8 cellular contexts compared by ENCODE assay signal in the genomic region with DNA sequence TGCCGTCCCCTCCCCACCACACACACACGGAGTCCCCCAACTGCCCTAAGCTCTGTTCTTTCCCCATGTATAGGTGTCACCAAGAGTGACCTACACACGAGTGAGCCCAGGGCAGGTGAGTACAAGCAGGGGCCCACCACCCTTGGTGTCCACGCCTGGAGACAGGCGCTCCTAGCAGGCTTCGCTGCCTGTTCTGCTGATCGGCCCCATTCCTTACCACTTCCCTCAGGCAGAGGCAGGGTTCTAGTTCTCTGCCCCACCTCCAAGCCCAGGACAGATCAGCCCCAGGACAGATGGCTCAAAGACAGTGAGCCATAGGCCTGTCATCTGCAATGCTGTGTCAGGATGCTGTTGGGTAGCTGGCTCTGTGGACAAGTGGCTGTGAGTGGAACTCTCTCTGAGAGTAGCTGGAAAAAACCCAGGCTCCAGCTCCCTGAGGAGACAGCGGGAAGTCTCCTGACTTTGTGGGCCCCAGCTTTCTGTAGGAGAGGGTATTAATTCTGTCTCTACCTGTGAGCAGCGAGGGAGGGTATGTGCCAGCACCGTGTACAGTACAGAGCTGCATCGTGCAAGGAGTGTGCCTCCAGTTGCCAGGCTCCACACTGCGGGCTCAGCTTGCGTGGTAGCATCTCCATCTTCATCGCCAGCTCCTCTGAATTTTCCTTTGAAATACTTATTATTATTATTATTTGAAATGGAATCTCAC. TPM values are rescaled to one million over a fixed set of nuclear protein-coding genes. Genes with fewer than 3 reads are reported as not detected.
DNase-seq lines count a peak whose midpoint lies in the region; ATAC-seq, FAIRE-seq and TF ChIP-seq lines count a peak whose summit lies in the region.

No MANE protein-coding gene starts in this region.

- DNase-seq in GM12864 (ENCODE audit: low read depth) (no peak), RKO (ENCODE audit: low spot score) (peak; percentile 84), pancreas (peak in 3 of 6 donors; percentile 19 to 67 (median 47)), NCI-H226 (no peak), anterior cingulate cortex (lab: John Stamatoyannopoulos, UW) (no peak)

- H3K27me3 ChIP-seq in esophagus (ENCODE audit: control insufficient read depth in 1 of 2, insufficient read depth in 2 of 2, low read length in 2 of 2) (no peaks in the 10 kb centered on the region), pancreas (no peaks in the 10 kb centered on the region)

- H3K36me3 ChIP-seq in esophagus (ENCODE audit: control insufficient read depth in 2 of 2, insufficient read depth in 2 of 2, low read length in 1 of 2) (peaks cover 2 to 4% of the 10 kb centered on the region in 2 donors), pancreas (no peaks in the 10 kb centered on the region)

- intact Hi-C loops in pancreas (cut with DNase I), result no loop called here

- ATAC-seq in pancreas (no peak), HG03439 (IDR thresholded peaks at IDR 0.05; ENCODE audit: unreplicated experiment) (no peak), GM21447 (IDR thresholded peaks at IDR 0.05; ENCODE audit: unreplicated experiment) (no peak)

- 53 to 54% methylated on average over 14 of the region's 14 CpGs for WGBS in esophagus, 2 donors
- WGBS in pancreas, 2 donors, result 59 to 71% methylated on average over 14 of the region's 14 CpGs

- H3K9me3 ChIP-seq in esophagus (ENCODE audit: control insufficient read depth in 2 of 2, insufficient read depth in 1 of 2, low read depth in 1 of 2, low read length in 1 of 2) (no peaks in the 10 kb centered on the region), pancreas (no peaks in the 10 kb centered on the region)

- no peak for FAIRE-seq in pancreas (lab: Jason Lieb, UNC)

- H3K4me3 ChIP-seq in GM12864 (ENCODE audit: low read depth, low read length), result peak overlapping the region; percentile 68
- H3K4me3 ChIP-seq in esophagus (ENCODE audit: low read depth in 1 of 2, low read length in 2 of 2), result peak overlapping the region; percentile 71
- H3K4me3 ChIP-seq in pancreas, result peak overlapping the region; percentile 52 to 81 (median 66)

- H3K4me1 ChIP-seq in esophagus (ENCODE audit: control insufficient read depth in 2 of 2, insufficient read depth in 2 of 2, low read length in 1 of 2) (peaks cover 3 to 23% of the 10 kb centered on the region in 2 donors), pancreas (peaks cover 6 to 24% (median 23%) of the 10 kb centered on the region in 3 donors)

- H3K27ac ChIP-seq in esophagus (ENCODE audit: low read depth in 2 of 2, low read length in 1 of 2), result peak overlapping the region; percentile 90
- peak overlapping the region; percentile 78 to 89 (median 80) for H3K27ac ChIP-seq in pancreas

- TF ChIP-seq CTCF in GM12864 (IDR thresholded peaks at IDR 0.05; ENCODE audit: low read depth, low read length, missing control alignments) (no peak), pancreas (IDR thresholded peaks at IDR 0.05) (no peak)

RNA-seq across cellular contexts. Expression of gene TP53I13, which starts 0.9 kb away (rescaled TPM):
- polyA plus RNA-seq in esophagus, result 10 to 100 TPM; 30.1 to 43.7 TPM
- total RNA-seq in pancreas, result 10 to 100 TPM; 16.5 to 45.4 (median 21.5) TPM
- polyA plus RNA-seq in pancreas, result 100 to 1,000 TPM; 120 to 176 TPM

RNA-seq across cellular contexts. Expression of gene ABHD15, which starts 2.6 kb away (rescaled TPM):
- polyA plus RNA-seq in esophagus, result 1 to 10 TPM; 2.6 to 3.0 TPM
- total RNA-seq in pancreas, result 1 to 10 TPM; 4.6 to 9.6 (median 6.5) TPM
- 10 to 100 TPM in 1 of 2 donors, 1 to 10 TPM in 1; 3.9 to 10.6 TPM for polyA plus RNA-seq in pancreas

RNA-seq across cellular contexts. Expression of gene GIT1, which starts 20.1 kb away (rescaled TPM):
- 10 to 100 TPM; 22.6 to 30.2 TPM for polyA plus RNA-seq in esophagus
- total RNA-seq in pancreas, result 10 to 100 TPM; 15.1 to 24.1 (median 18.0) TPM
- 10 to 100 TPM; 26.4 to 27.6 TPM for polyA plus RNA-seq in pancreas

RNA-seq across cellular contexts. Expression of gene ANKRD13B, which starts 23.5 kb away (rescaled TPM):
- polyA plus RNA-seq in esophagus, result 1 to 10 TPM; 3.5 to 6.5 TPM
- total RNA-seq in pancreas, result 1 to 10 TPM; 1.0 to 5.8 (median 2.8) TPM
- polyA plus RNA-seq in pancreas, result 1 to 10 TPM; 5.0 to 5.8 TPM

RNA-seq across cellular contexts. Expression of gene CORO6, which starts 53.3 kb away (rescaled TPM):
- polyA plus RNA-seq in esophagus, result 10 to 100 TPM; 12.6 to 22.5 TPM
- 1 to 10 TPM in 1 of 6 donors, under 1 TPM in 5; 0.20 to 1.9 (median 0.53) TPM for total RNA-seq in pancreas
- polyA plus RNA-seq in pancreas, result 1 to 10 TPM; 3.7 to 4.4 TPM
